ENCODE assay signal across 8 cellular contexts in the genomic region with DNA sequence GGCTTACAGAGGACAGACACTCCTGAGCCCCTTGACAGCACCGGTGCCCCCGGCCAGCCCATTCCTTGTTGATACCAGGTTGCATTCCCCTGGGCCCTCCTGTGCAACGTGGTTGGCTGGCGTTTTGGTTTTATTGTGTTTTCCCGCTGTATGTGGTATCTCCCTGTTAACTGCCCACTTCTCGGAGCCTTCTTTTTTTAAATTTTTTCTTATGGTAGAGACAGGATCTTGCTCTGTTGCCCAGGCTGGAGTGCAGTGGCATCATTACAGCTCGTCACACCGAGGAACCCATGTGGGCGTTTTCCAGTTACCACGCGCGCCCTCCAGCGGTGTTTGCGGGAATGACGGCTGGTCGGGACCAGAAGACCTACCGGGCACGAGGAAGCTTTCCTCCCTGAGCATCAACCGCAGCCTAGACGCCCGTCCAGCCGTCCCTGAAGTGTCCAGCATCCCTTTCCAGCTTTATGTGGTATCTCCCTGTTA. TPM values are rescaled to one million over a fixed set of nuclear protein-coding genes. Genes with fewer than 3 reads are reported as not detected.
DNase-seq lines count a peak whose midpoint lies in the region; ATAC-seq and TF ChIP-seq lines count a peak whose summit lies in the region.

No MANE protein-coding gene starts in this region.

- DNase-seq in G401 (ENCODE audit: low spot score), result peak; percentile 61
- DNase-seq in LoVo (ENCODE audit: low spot score), result peak; percentile 49
- peak; percentile 75 for DNase-seq in T-helper 9 cell
- no peak for DNase-seq in ascending aorta (ENCODE audit: low spot score in 2 of 2)
- DNase-seq in islet precursor cell, result peak; percentile 80
- peak; percentile 69 to 89 (median 76) for DNase-seq in stimulated activated CD4-positive, alpha-beta T cell treated with anti-CD3 and anti-CD28 coated beads, TNF-alpha, amount 100 ng/mL, for 24 hours (ENCODE audit: low read depth in 3 of 3)
- DNase-seq in epidermal melanocyte (ENCODE audit: insufficient read length, low spot score), result no peak

- H3K27me3 ChIP-seq in ascending aorta, result no peaks in the 10 kb centered on the region

- no peaks in the 10 kb centered on the region for H3K36me3 ChIP-seq in ascending aorta

- H3K4me3 ChIP-seq in ascending aorta, result no peak overlapping the region

- no peak for ATAC-seq in GM21619 (IDR thresholded peaks at IDR 0.05; ENCODE audit: unreplicated experiment)

- no peaks in the 10 kb centered on the region for H3K9me3 ChIP-seq in ascending aorta

- H3K4me1 ChIP-seq in ascending aorta, result no peaks in the 10 kb centered on the region

- intact Hi-C loops in ascending aorta (cut with DNase I), result loop anchor here (5.0 kb wide), 1 partner anchor 185 kb away; no protein-coding TSS in a partner anchor

- TF ChIP-seq CTCF in ascending aorta (IDR thresholded peaks at IDR 0.05), result peak in 2 of 3 experiments; percentile 33 to 47

- in situ Hi-C loops in G401 (cut with HindIII; ENCODE audit: low sequenced_read_pairs), result loop anchor here (10.0 kb wide), 1 partner anchor 212 kb away; no protein-coding TSS in a partner anchor

- H3K27ac ChIP-seq in ascending aorta, result no peak overlapping the region

RNA-seq across cellular contexts. Expression of a gene that starts 16.9 kb away (rescaled TPM):
- 17.7 and 26.5 TPM in 2 replicates for total RNA-seq in G401 (2014; rRNA removed; shearing (Covaris generic))
- total RNA-seq in ascending aorta, result 5.6 TPM

RNA-seq across cellular contexts. Expression of a gene that starts 55.7 kb away (rescaled TPM):
- total RNA-seq in G401 (2014; rRNA removed; shearing (Covaris generic)), result 0.10 and 0.25 TPM in 2 replicates
- not detected for total RNA-seq in ascending aorta

Comparison
In these comparisons a context has a peak if more than half of its experiments do, and no peak if none do; other contexts are left out.
1. DNase-seq: peak in G401 (single experiment), LoVo (single experiment), T-helper 9 cell (single experiment), islet precursor cell (single experiment) and stimulated activated CD4-positive, alpha-beta T cell treated with anti-CD3 and anti-CD28 coated beads, TNF-alpha, amount 100 ng/mL, for 24 hours (3 of 3); none in ascending aorta (0 of 2) and epidermal melanocyte (single experiment).